In the genomic region with DNA sequence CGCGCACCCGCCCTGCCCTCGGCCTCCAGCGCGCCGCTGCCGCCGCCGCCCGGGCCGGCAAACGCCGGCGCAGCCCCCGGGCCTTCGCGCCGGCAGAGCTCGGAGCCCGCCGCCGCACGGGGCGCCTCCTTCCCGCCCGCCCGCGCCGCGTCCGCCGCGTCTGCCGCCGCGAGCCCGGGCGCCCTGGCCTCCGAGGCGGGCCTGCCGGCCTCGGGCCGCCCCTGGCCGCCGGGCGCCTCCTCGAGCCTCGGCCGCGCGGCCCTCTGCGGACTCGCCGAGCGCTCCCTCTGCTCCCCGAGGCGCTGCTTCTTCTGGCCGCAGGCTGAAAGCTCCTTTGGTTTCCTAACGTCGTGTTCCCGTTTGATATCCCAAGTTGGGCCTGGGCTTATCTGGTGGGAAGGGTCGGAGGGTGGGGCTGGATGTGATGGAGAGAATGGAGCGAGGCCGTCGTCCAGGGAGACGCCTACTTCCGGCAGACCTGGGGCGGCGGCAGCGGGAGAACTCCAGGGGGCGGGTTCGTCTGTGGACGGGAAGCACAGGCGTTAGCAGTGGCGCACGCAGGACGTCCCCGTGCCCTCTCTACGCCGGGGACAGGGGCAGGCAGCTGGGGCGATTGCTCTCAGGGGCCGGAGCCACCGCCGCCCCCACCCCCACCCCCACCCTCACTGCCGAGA, we compare ENCODE assay signal across 8 cellular contexts.
A peak's percentile ranks its signal among the peaks of the same experiment; 100 is the strongest.
DNase-seq lines count a peak whose midpoint lies in the region; ATAC-seq and TF ChIP-seq lines count a peak whose summit lies in the region.

No MANE protein-coding gene starts in this region.

- peak overlapping the region in 6 of 10 donors; percentile 40 to 80 (median 67) for H3K27ac Mint-ChIP-seq in naive thymus-derived CD8-positive, alpha-beta T cell

- H3K9me3 ChIP-seq in stomach smooth muscle (ENCODE audit: control insufficient read depth in 2 of 2, low read length in 2 of 2) = no peaks in the 10 kb centered on the region

- H3K4me1 ChIP-seq in stomach smooth muscle (ENCODE audit: control insufficient read depth, insufficient read depth, low read length) = peaks cover 3% of the 10 kb centered on the region

- H3K36me3 Mint-ChIP-seq in naive thymus-derived CD8-positive, alpha-beta T cell = no peaks in the 10 kb centered on the region

- TF ChIP-seq CTCF in fibroblast of mammary gland (conservative IDR thresholded peaks at IDR 0.05; ENCODE audit: control insufficient read depth, insufficient read depth, low read depth, low read length) = no peak

- no peaks in the 10 kb centered on the region for H3K36me3 ChIP-seq in stomach smooth muscle (ENCODE audit: control insufficient read depth in 2 of 2, insufficient read depth in 2 of 2, low read length in 2 of 2)

- POLR2A ChIA-PET in naive thymus-derived CD8-positive, alpha-beta T cell (lab: Charles Lee) = no interaction called here

- ATAC-seq in GM21717 (IDR thresholded peaks at IDR 0.05; ENCODE audit: unreplicated experiment) = peak; percentile 92
- peak; percentile 72 to 82 for ATAC-seq in naive thymus-derived CD8-positive, alpha-beta T cell

- H3K9me3 Mint-ChIP-seq in naive thymus-derived CD8-positive, alpha-beta T cell = peaks cover 0 to 2% (median 0%) of the 10 kb centered on the region in 9 donors

- H3K27ac ChIP-seq in stomach smooth muscle (ENCODE audit: low read length) = peak overlapping the region; percentile 94

- DNase-seq in DMS53 treated with DMSO at 0.1 percent for 48 hours (lab: John Stamatoyannopoulos, UW; ENCODE audit: unreplicated experiment) = peak; percentile 86
- peak; percentile 79 for DNase-seq in HuH-7.5 (ENCODE audit: low spot score)
- peak; percentile 96 for DNase-seq in OCI-M1 (lab: John Stamatoyannopoulos, UW)
- DNase-seq in activated T-helper 1 cell treated with anti-CD3 and anti-CD28 coated beads, Interleukin-2, amount 50 U/mL, for 16 hours (ENCODE audit: low read depth in 1 of 2, low spot score in 1 of 2) = peak; percentile 33 to 42
- DNase-seq in fibroblast of mammary gland (ENCODE audit: low read depth) = peak; percentile 65
- peak; percentile 12 to 66 (median 29) for DNase-seq in naive thymus-derived CD8-positive, alpha-beta T cell

- H3K27me3 Mint-ChIP-seq in naive thymus-derived CD8-positive, alpha-beta T cell = peaks cover 0 to 32% (median 16%) of the 10 kb centered on the region in 5 donors

- peak overlapping the region; percentile 81 to 90 (median 86) for H3K4me3 Mint-ChIP-seq in naive thymus-derived CD8-positive, alpha-beta T cell

- peak overlapping the region; percentile 61 for H3K4me3 ChIP-seq in fibroblast of mammary gland (ENCODE audit: control insufficient read depth, low read depth, low read length)
- H3K4me3 ChIP-seq in stomach smooth muscle (ENCODE audit: low read length in 2 of 2) = peak overlapping the region in 1 of 2 donors; percentile 73

- peak overlapping the region; percentile 56 to 65 for H3K9ac ChIP-seq in stomach smooth muscle (ENCODE audit: low read length in 2 of 2)

- H3K27me3 ChIP-seq in stomach smooth muscle (ENCODE audit: control insufficient read depth in 1 of 2, insufficient read depth in 2 of 2, low read length in 2 of 2) = no peaks in the 10 kb centered on the region

- H3K4me1 Mint-ChIP-seq in naive thymus-derived CD8-positive, alpha-beta T cell = peaks cover 5 to 16% (median 7%) of the 10 kb centered on the region in 4 donors

Comparison
In these comparisons a context has a peak if more than half of its experiments do, and no peak if none do; other contexts are left out.
1. DNase-seq: peak in every context shown above with its lines; median percentile 96 in OCI-M1; 86 in DMS53 treated with DMSO at 0.1 percent for 48 hours; 79 in HuH-7.5; 65 in fibroblast of mammary gland; 38 in activated T-helper 1 cell treated with anti-CD3 and anti-CD28 coated beads, Interleukin-2, amount 50 U/mL, for 16 hours; 29 in naive thymus-derived CD8-positive, alpha-beta T cell.